8 cellular contexts compared by ENCODE assay signal in genomic region chr1:234722267-234722704, GRCh38.
DNase-seq lines count a peak whose midpoint lies in the region; ATAC-seq and TF ChIP-seq lines count a peak whose summit lies in the region.

No MANE protein-coding gene starts in this region.

- H3K4me3 ChIP-seq in WERI-Rb-1 (ENCODE audit: low read depth, low read length) (no peak overlapping the region), hepatocyte (no peak overlapping the region)

- no peak overlapping the region for H2AFZ ChIP-seq in hepatocyte

- peaks cover 89% of the 10 kb centered on the region for H3K4me1 ChIP-seq in hepatocyte (ENCODE audit: insufficient read depth)

- H3K9me3 ChIP-seq in WERI-Rb-1 (ENCODE audit: severe bottlenecking) (no peaks in the 10 kb centered on the region), hepatocyte (ENCODE audit: low read depth) (no peaks in the 10 kb centered on the region)

- H3K9me2 ChIP-seq in hepatocyte (replicated peaks; ENCODE audit: insufficient read depth) = no peaks in the 10 kb centered on the region

- ATAC-seq in stimulated activated memory B cell treated with anti-CD40 and anti-IgM and Interleukin-4, amounts not matched to agents 10 μg/mL and 1 μg/mL and 100 μg/mL, for 72 hours = no peak
- no peak for ATAC-seq in GM18519 (IDR thresholded peaks at IDR 0.05; ENCODE audit: low FRiP score, unreplicated experiment)

- H3K27ac Mint-ChIP-seq in stimulated activated memory B cell treated with anti-CD40 and anti-IgM and Interleukin-4, amounts not matched to agents 10 μg/mL and 1 μg/mL and 100 μg/mL, for 72 hours = peak overlapping the region; percentile 50

- no peaks in the 10 kb centered on the region for H3K36me3 Mint-ChIP-seq in stimulated activated memory B cell treated with anti-CD40 and anti-IgM and Interleukin-4, amounts not matched to agents 10 μg/mL and 1 μg/mL and 100 μg/mL, for 72 hours

- peaks cover 48% of the 10 kb centered on the region for H3K4me1 Mint-ChIP-seq in stimulated activated memory B cell treated with anti-CD40 and anti-IgM and Interleukin-4, amounts not matched to agents 10 μg/mL and 1 μg/mL and 100 μg/mL, for 72 hours

- no peaks in the 10 kb centered on the region for H3K9me3 Mint-ChIP-seq in stimulated activated memory B cell treated with anti-CD40 and anti-IgM and Interleukin-4, amounts not matched to agents 10 μg/mL and 1 μg/mL and 100 μg/mL, for 72 hours

- H3K27me3 Mint-ChIP-seq in stimulated activated memory B cell treated with anti-CD40 and anti-IgM and Interleukin-4, amounts not matched to agents 10 μg/mL and 1 μg/mL and 100 μg/mL, for 72 hours = no peaks in the 10 kb centered on the region

- TF ChIP-seq CTCF in WERI-Rb-1 (IDR thresholded peaks at IDR 0.05; ENCODE audit: low read depth, low read length) = no peak
- no peak for TF ChIP-seq CTCF in hepatocyte (IDR thresholded peaks at IDR 0.05; ENCODE audit: poor library complexity)

- no peaks in the 10 kb centered on the region for H3K79me2 ChIP-seq in hepatocyte

- H3K27ac ChIP-seq in WERI-Rb-1 (peak overlapping the region; percentile 96), hepatocyte (peak overlapping the region; percentile 96)

- DNase-seq in NCI-H1417 (lab: John Stamatoyannopoulos, UW) (peak; percentile 15 to 40 (median 24)), NCI-H1417 treated with DMSO at 0.1 percent for 48 hours (lab: John Stamatoyannopoulos, UW) (no peak), WERI-Rb-1 (no peak), hepatocyte (ENCODE audit: low spot score) (no peak), Ammon's horn (ENCODE audit: low spot score) (no peak)
- no peak for DNase-seq in NK-92 treated with Interleukin-12 subunit alpha and Interleukin-12 subunit beta, amount 100 ng/mL, for 24 hours (lab: John Stamatoyannopoulos, UW)

- H3K4me2 ChIP-seq in hepatocyte = peak overlapping the region; percentile 52

- no peaks in the 10 kb centered on the region for H4K20me1 ChIP-seq in hepatocyte (ENCODE audit: insufficient read depth, poor library complexity, severe bottlenecking)

- H3K27me3 ChIP-seq in WERI-Rb-1 (ENCODE audit: insufficient read depth, low read depth, severe bottlenecking) = no peaks in the 10 kb centered on the region
- H3K27me3 ChIP-seq in hepatocyte = no peaks in the 10 kb centered on the region

- no peak overlapping the region for H3K4me3 Mint-ChIP-seq in stimulated activated memory B cell treated with anti-CD40 and anti-IgM and Interleukin-4, amounts not matched to agents 10 μg/mL and 1 μg/mL and 100 μg/mL, for 72 hours

- 59% methylated on average over 9 of the region's 9 CpGs for WGBS in hepatocyte (ENCODE audit: low lambda C conversion rate, missing lambda C conversion rate)

- H3K36me3 ChIP-seq in WERI-Rb-1 (no peaks in the 10 kb centered on the region), hepatocyte (replicated peaks; ENCODE audit: insufficient read depth, low read depth) (no peaks in the 10 kb centered on the region)

Comparison
In these comparisons a context has a peak if more than half of its experiments do, and no peak if none do; other contexts are left out.
1. DNase-seq: peak in NCI-H1417 (3 of 3); none in NCI-H1417 treated with DMSO at 0.1 percent for 48 hours (single experiment), WERI-Rb-1 (single experiment), hepatocyte (single experiment), NK-92 treated with Interleukin-12 subunit alpha and Interleukin-12 subunit beta, amount 100 ng/mL, for 24 hours (single experiment) and Ammon's horn (single experiment).